Comparison of ENCODE assay signal across 19 cellular contexts in the genomic region with DNA sequence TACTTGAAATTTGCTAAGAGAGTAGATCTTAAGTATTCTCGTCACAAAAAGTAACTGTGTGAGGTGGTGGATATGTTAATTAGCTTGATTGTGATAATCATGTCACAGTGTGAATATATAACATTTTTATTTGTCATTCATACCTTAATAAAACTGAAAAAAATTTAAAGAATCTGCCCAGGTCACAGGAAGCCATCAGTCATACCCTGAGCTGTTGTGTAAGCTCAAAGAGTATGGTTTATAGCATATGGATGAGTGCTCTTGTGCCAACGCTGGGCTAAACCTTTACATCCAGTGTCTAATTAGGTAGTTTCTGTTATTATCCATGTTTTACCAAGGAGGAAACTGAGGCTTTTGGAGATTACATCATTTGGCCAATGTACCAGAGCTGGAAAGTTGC. TPM values are rescaled to one million over a fixed set of nuclear protein-coding genes. Genes with fewer than 3 reads are reported as not detected.
A peak's percentile ranks its signal among the peaks of the same experiment; 100 is the strongest.
DNase-seq lines count a peak whose midpoint lies in the region; ATAC-seq, FAIRE-seq and TF ChIP-seq lines count a peak whose summit lies in the region.
"Had no signal": no experiment of that assay in that cellular context is flagged by ENCODE, and none has a peak within 500 bp of the region (broad histone marks: within the 10 kb centered on the region; RNA-seq: fewer than 3 reads in every experiment).

No MANE protein-coding gene starts in this region.

- no peaks in the 10 kb centered on the region for H3K9me3 ChIP-seq in left ventricle myocardium inferior (replicated peaks)
- H3K9me3 ChIP-seq in right cardiac atrium (ENCODE audit: control insufficient read depth, low read length): no peaks in the 10 kb centered on the region
- H3K9me3 ChIP-seq in pancreas: no peaks in the 10 kb centered on the region
- H3K9me3 ChIP-seq: adrenal gland, thyroid gland had no signal

- H3K27me3 ChIP-seq in left ventricle myocardium inferior (ENCODE audit: low read depth) (no peaks in the 10 kb centered on the region), right cardiac atrium (ENCODE audit: control insufficient read depth, insufficient read depth) (no peaks in the 10 kb centered on the region), pancreas (no peaks in the 10 kb centered on the region)
- H3K27me3 ChIP-seq: adrenal gland, thyroid gland had no signal

- 74% methylated on average over 2 of the region's 2 CpGs for WGBS in right cardiac atrium
- WGBS in pancreas, 2 donors: 58 to 76% methylated on average over 2 of the region's 2 CpGs

- TF ChIP-seq CTCF in left ventricle myocardium inferior (IDR thresholded peaks at IDR 0.05; ENCODE audit: borderline replicate concordance) (no peak), pancreas (IDR thresholded peaks at IDR 0.05) (no peak)

- H3K4me1 Mint-ChIP-seq in naive B cell: peaks cover 63 to 92% (median 73%) of the 10 kb centered on the region in 3 donors

- H3K9me3 Mint-ChIP-seq in naive B cell: no peaks in the 10 kb centered on the region

- peaks cover 93% of the 10 kb centered on the region for H3K4me1 ChIP-seq in left ventricle myocardium inferior
- H3K4me1 ChIP-seq in right cardiac atrium (ENCODE audit: control insufficient read depth, insufficient read depth, low read length): peaks cover 37% of the 10 kb centered on the region
- peaks cover 0 to 3% (median 0%) of the 10 kb centered on the region in 3 donors for H3K4me1 ChIP-seq in pancreas

- no peak for DNase-seq in left ventricle myocardium inferior
- no peak for DNase-seq in right cardiac atrium
- peak; percentile 29 for DNase-seq in SKM-1 (lab: John Stamatoyannopoulos, UW; ENCODE audit: unreplicated experiment)
- no peak for DNase-seq in naive B cell
- DNase-seq in superior temporal gyrus (ENCODE audit: extremely low spot score): no peak
- DNase-seq in pancreas: no peak
- DNase-seq in pons (ENCODE audit: low spot score): no peak
- DNase-seq: activated CD4-positive, alpha-beta T cell treated with anti-CD3 and anti-CD28 coated beads for 4 hours; activated effector memory CD4-positive, alpha-beta T cell treated with anti-CD3 and anti-CD28 coated beads, Interleukin-2, amount 50 U/mL, for 16 hours; adrenal gland; caudate nucleus; HCEC 1CT; midbrain; NCI-H1417 treated with DMSO at 0.1 percent for 48 hours; SHP77 treated with DMSO at 0.1 percent for 48 hours; stimulated activated CD4-positive, alpha-beta T cell treated with anti-CD3 and anti-CD28 coated beads, Interleukin-2, amount 100 ng/mL, for 48 hours; T-helper 9 cell; thyroid gland had no signal

- peak overlapping the region in 7 of 8 donors; percentile 2 to 57 (median 33) for H3K4me3 Mint-ChIP-seq in naive B cell

- peak overlapping the region in 4 of 6 donors; percentile 3 to 78 (median 8) for H3K27ac Mint-ChIP-seq in naive B cell

- H3K36me3 Mint-ChIP-seq in naive B cell: peaks cover 10 to 24% of the 10 kb centered on the region in 2 donors

- H3K36me3 ChIP-seq in left ventricle myocardium inferior (peaks cover 39% of the 10 kb centered on the region), pancreas (no peaks in the 10 kb centered on the region)

- no peak for ATAC-seq in right cardiac atrium
- ATAC-seq in naive B cell (ENCODE audit: low read depth in 2 of 2): no peak
- no peak for ATAC-seq in pancreas
- no peak for ATAC-seq in HG03045 (IDR thresholded peaks at IDR 0.05; ENCODE audit: unreplicated experiment)

- FAIRE-seq in pancreas (lab: Jason Lieb, UNC): no peak

- H3K27ac ChIP-seq in left ventricle myocardium inferior (replicated peaks): peak overlapping the region; percentile 93
- no peak overlapping the region for H3K27ac ChIP-seq in right cardiac atrium (ENCODE audit: low read length)
- H3K27ac ChIP-seq in pancreas: no peak overlapping the region
- H3K27ac ChIP-seq: thyroid gland had no signal

- no peaks in the 10 kb centered on the region for H3K27me3 Mint-ChIP-seq in naive B cell

- H3K4me3 ChIP-seq in left ventricle myocardium inferior (no peak overlapping the region), right cardiac atrium (ENCODE audit: low read length) (no peak overlapping the region), pancreas (no peak overlapping the region)
- H3K4me3 ChIP-seq: adrenal gland, thyroid gland had no signal

- intact Hi-C loops in left ventricle myocardium inferior (cut with micrococcal nuclease) (loop anchor here (10.0 kb wide), 1 partner anchor 59 kb away; no protein-coding TSS in a partner anchor), right cardiac atrium (cut with DNase I) (no loop called here), pancreas (cut with DNase I) (no loop called here)

RNA-seq across cellular contexts. Expression of a gene that starts 11.3 kb away (rescaled TPM):
- total RNA-seq in left ventricle myocardium inferior (172 TPM), right cardiac atrium (100 to 1,000 TPM; 212 to 246 (median 232) TPM), pancreas (10 to 100 TPM; 10.6 to 15.8 (median 12.6) TPM)
- polyA plus RNA-seq in right cardiac atrium (334 TPM), naive B cell (ENCODE audit: low read depth in 6 of 6) (100 to 1,000 TPM in 4 of 6 donors, 10 to 100 TPM in 2; 74.7 to 219 (median 103) TPM), pancreas (10 to 100 TPM; 20.3 to 40.2 TPM)

RNA-seq across cellular contexts. Expression of a gene that starts 57.8 kb away (rescaled TPM):
- total RNA-seq in left ventricle myocardium inferior (6.7 TPM), right cardiac atrium (10 to 100 TPM; 11.6 to 22.8 (median 12.4) TPM), pancreas (1 to 10 TPM; 2.9 to 5.9 (median 3.2) TPM)
- polyA plus RNA-seq in right cardiac atrium (12.4 TPM), naive B cell (ENCODE audit: low read depth in 6 of 6) (1 to 10 TPM; 1.7 to 7.6 (median 4.6) TPM), pancreas (1 to 10 TPM; 5.1 to 6.0 TPM)

Comparison
In these comparisons a context has a peak if more than half of its experiments do, and no peak if none do; other contexts are left out.
1. RNA of a gene that starts 11.3 kb away (total RNA-seq): 212 to 246 TPM in right cardiac atrium and 172 TPM in left ventricle myocardium inferior (single experiment); 10.6 to 15.8 TPM in pancreas; every median in the first group is over 10 times any median in the second.